Comparison of ENCODE assay signal across 30 cellular contexts in genomic region chrX:29721152-29721551, GRCh38.
"Had no signal": no experiment of that assay in that cellular context is flagged by ENCODE, and none has a peak within 500 bp of the region (broad histone marks: within the 10 kb centered on the region; RNA-seq: fewer than 3 reads in every experiment).

No MANE protein-coding gene starts in this region.

- H3K27ac ChIP-seq: ascending aorta, body of pancreas, brain microvascular endothelial cell, breast epithelium, coronary artery, VCaP had no signal

- H3K4me1 ChIP-seq: ascending aorta, body of pancreas, breast epithelium had no signal

- DNase-seq: activated B cell treated with CpG ODN at 0.5 μM for 24 hours; activated CD4-positive, alpha-beta memory T cell treated with anti-CD3 and anti-CD28 coated beads, Interleukin-2, amount 10 ng/mL, durations not matched to agents 7 days and 5 days; activated CD4-positive, alpha-beta T cell treated with anti-CD3 and anti-CD28 coated beads for 48 hours; activated CD4-positive, alpha-beta T cell treated with anti-CD3 and anti-CD28 coated beads, Interleukin-2, amount 10 ng/mL, durations not matched to agents 7 days and 5 days; activated CD4-positive, alpha-beta T cell treated with anti-CD3 and anti-CD28 coated beads, Interleukin-2, amount 50 U/mL, for 48 hours; activated CD4-positive, CD25-positive, alpha-beta regulatory T cell treated with anti-CD3 and anti-CD28 coated beads, Interleukin-2, amount 50 U/mL, for 72 hours; activated CD8-positive, alpha-beta memory T cell treated with anti-CD3 and anti-CD28 coated beads for 24 hours; activated CD8-positive, alpha-beta memory T cell treated with anti-CD3 and anti-CD28 coated beads, Interleukin-2, amount 10 ng/mL, durations not matched to agents 7 days and 5 days; activated CD8-positive, alpha-beta memory T cell treated with anti-CD3 and anti-CD28 coated beads, Interleukin-2, amount 50 U/mL, for 48 hours; activated CD8-positive, alpha-beta T cell treated with anti-CD3 and anti-CD28 coated beads, Interleukin-2, amount 10 ng/mL, durations not matched to agents 7 days and 5 days; activated effector memory CD4-positive, alpha-beta T cell treated with Interleukin-2 at 50 U/mL for 16 hours; activated gamma-delta T cell; activated naive CD4-positive, alpha-beta T cell treated with anti-CD3 and anti-CD28 coated beads, Interleukin-2, amount 10 ng/mL, durations not matched to agents 7 days and 5 days; activated naive CD4-positive, alpha-beta T cell treated with Interleukin-2 at 50 U/mL for 16 hours; activated naive CD8-positive, alpha-beta T cell treated with anti-CD3 and anti-CD28 coated beads, Interleukin-2, amount 10 ng/mL, durations not matched to agents 7 days and 5 days; activated naive CD8-positive, alpha-beta T cell treated with anti-CD3 and anti-CD28 coated beads, Interleukin-2, amount 50 U/mL, for 24 hours; activated T-cell treated with anti-CD3 and anti-CD28 coated beads, Interleukin-2, amount 50 U/mL, for 24 hours; activated T-cell treated with anti-CD3 and anti-CD28 coated beads, Interleukin-2, amount 50 U/mL, for 48 hours; amygdala; anterior cingulate cortex; body of pancreas; brain microvascular endothelial cell; central memory CD4-positive, alpha-beta T cell; T-helper 2 cell; T-helper 9 cell had no signal

- H3K9me3 ChIP-seq: ascending aorta, body of pancreas, breast epithelium had no signal

- H3K36me3 ChIP-seq: ascending aorta, brain microvascular endothelial cell, breast epithelium had no signal

- ATAC-seq: activated CD8-positive, alpha-beta memory T cell treated with anti-CD3 and anti-CD28 coated beads, Interleukin-2, amount 10 ng/mL, durations not matched to agents 7 days and 5 days; activated CD8-positive, alpha-beta T cell treated with anti-CD3 and anti-CD28 coated beads, Interleukin-2, amount 10 ng/mL, durations not matched to agents 7 days and 5 days; activated naive CD8-positive, alpha-beta T cell treated with anti-CD3 and anti-CD28 coated beads, Interleukin-2, amount 50 U/mL, for 24 hours; body of pancreas had no signal

- FAIRE-seq: TTC549 had no signal

- H3K4me3 ChIP-seq: ascending aorta, body of pancreas, breast epithelium, coronary artery had no signal

- H3K27me3 ChIP-seq: ascending aorta, body of pancreas, brain microvascular endothelial cell had no signal
